ENCODE assay signal across 27 cellular contexts in genomic region chr13:111917901-111918300, GRCh38.
"Had no signal": no experiment of that assay in that cellular context is flagged by ENCODE, and none has a peak within 500 bp of the region (broad histone marks: within the 10 kb centered on the region; RNA-seq: fewer than 3 reads in every experiment).

No MANE protein-coding gene starts in this region.

- H3K27me3 ChIP-seq: ovary, right lobe of liver, testis, upper lobe of left lung, vagina had no signal

- H3K9me3 ChIP-seq: esophagus squamous epithelium, heart right ventricle, ovary, right lobe of liver, stomach, testis, tibial artery, upper lobe of left lung, vagina had no signal

- H3K27ac ChIP-seq: esophagus squamous epithelium, heart right ventricle, ovary, right lobe of liver, stomach, testis, tibial artery, upper lobe of left lung, vagina had no signal

- H3K4me3 ChIP-seq: esophagus squamous epithelium, heart right ventricle, ovary, right lobe of liver, stomach, testis, tibial artery, upper lobe of left lung, vagina had no signal

- H3K36me3 ChIP-seq: esophagus squamous epithelium, heart right ventricle, ovary, right lobe of liver, stomach, tibial artery, upper lobe of left lung, vagina had no signal

- H3K4me1 ChIP-seq: esophagus squamous epithelium, heart right ventricle, right lobe of liver, stomach, testis, tibial artery, upper lobe of left lung, vagina had no signal

- ATAC-seq: heart right ventricle; naive thymus-derived CD8-positive, alpha-beta T cell; right lobe of liver; stimulated activated effector memory CD8-positive, alpha-beta T cell treated with anti-CD3 and anti-CD28 coated beads, Interleukin-12 subunit alpha, Interleukin-12 subunit beta, amount 100 ng/mL, for 72 hours had no signal

- DNase-seq: caudate nucleus; effector CD8-positive, alpha-beta T cell; erythroblast; esophagus squamous epithelium; foreskin melanocyte; glutamatergic neuron; heart right ventricle; hypothalamus; immature natural killer cell; mesendoderm; nephron progenitor cell; occipital lobe; retina; right lobe of liver; small intestine; stimulated activated CD4-positive, alpha-beta T cell treated with anti-CD3 and anti-CD28 coated beads, Interleukin-12 subunit alpha, Interleukin-12 subunit beta, amount 100 ng/mL, for 4 hours; stimulated activated CD4-positive, alpha-beta T cell treated with anti-CD3 and anti-CD28 coated beads, Interleukin-1b, Interleukin-23, amount 100 ng/mL, for 48 hours; stimulated activated CD4-positive, alpha-beta T cell treated with anti-CD3 and anti-CD28 coated beads, Interleukin-4, amount 100 ng/mL, for 1 hour; stimulated activated naive CD4-positive, alpha-beta T cell treated with Interleukin-2 at 50 U/mL for 16 hours; stomach; testis; tibial artery had no signal
